ENCODE assay signal across 8 cellular contexts in the genomic region with DNA sequence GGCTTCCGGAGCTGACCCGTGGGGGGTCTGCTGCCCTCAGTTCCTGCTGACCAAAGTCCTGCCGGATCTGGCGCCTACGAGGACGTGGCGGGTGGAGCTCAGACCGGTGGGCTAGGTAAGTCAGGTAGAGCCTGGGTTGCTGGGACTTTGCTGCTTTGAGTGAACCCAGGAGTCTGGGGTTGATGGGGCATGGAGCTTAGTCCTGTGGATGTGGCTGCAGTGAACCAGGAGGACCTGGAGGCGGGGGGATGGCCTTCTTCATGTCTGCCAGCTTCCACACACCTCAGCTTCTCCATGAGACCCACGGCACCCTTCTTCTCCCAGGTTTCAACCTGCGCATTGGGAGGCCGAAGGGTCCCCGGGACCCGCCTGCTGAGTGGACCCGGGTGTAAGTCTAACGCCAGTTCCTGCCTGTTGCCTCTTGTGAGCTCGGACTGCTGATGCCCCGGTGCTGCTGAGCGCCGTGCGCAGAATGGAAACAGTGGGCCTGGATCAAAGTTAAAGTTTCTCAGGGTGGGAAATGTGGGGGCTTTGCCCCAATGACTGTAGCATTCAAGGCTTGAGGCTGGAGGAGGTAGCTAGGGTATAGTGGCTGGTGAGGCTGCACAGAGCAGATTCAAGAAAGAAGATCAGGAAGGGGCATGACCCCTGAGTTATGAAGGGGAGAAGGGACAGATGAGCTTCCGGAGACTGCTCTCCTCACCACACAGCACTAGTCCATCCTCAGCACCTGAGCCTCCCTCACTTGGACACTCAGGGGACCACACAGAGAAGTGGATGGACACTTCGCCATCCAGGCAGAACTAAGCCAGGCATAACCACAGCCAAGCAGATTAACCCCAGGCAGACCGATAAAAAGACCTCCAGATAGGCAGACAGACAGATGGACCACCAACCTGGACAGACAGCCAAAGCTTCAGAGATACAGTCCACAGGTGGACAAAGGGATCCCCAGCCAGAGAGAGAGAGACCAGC. TPM values are rescaled to one million over a fixed set of nuclear protein-coding genes. Genes with fewer than 3 reads are reported as not detected.
DNase-seq lines count a peak whose midpoint lies in the region; ATAC-seq, FAIRE-seq and TF ChIP-seq lines count a peak whose summit lies in the region.

No MANE protein-coding gene starts in this region.

- H3K4me3 Mint-ChIP-seq in T-cell, result peak overlapping the region; percentile 89 to 91 (median 91)

- H3K9me3 ChIP-seq in cardiac muscle cell (ENCODE audit: low read depth), result no peaks in the 10 kb centered on the region
- no peaks in the 10 kb centered on the region for H3K9me3 ChIP-seq in left ventricle myocardium inferior (replicated peaks)
- no peaks in the 10 kb centered on the region for H3K9me3 ChIP-seq in small intestine (ENCODE audit: control insufficient read depth, low read depth)

- H3K27me3 ChIP-seq in cardiac muscle cell (no peaks in the 10 kb centered on the region), left ventricle myocardium inferior (ENCODE audit: low read depth) (no peaks in the 10 kb centered on the region), small intestine (ENCODE audit: control insufficient read depth in 2 of 2, insufficient read depth in 2 of 2, low read length in 2 of 2) (no peaks in the 10 kb centered on the region)

- 45 to 57% (median 52%) methylated on average over 23 to 24 of the region's 24 CpGs for WGBS in small intestine, 3 donors

- CTCF ChIA-PET in T-cell (lab: Charles Lee), result interaction anchor here (0.6 to 1.8 kb wide), 5 partner anchors 10 to 31 kb away, joined by 3 to 8 read pairs (median 3); partner anchors contain the start of genes IMP4 (in 1 of the 2) and PTPN18 (in 1 of the 2)

- no peak for DNase-seq in cardiac muscle cell (ENCODE audit: low read depth in 1 of 2, low spot score in 1 of 2)
- no peak for DNase-seq in Right ventricle myocardium superior
- no peak for DNase-seq in T-cell
- no peak for DNase-seq in left ventricle myocardium inferior
- DNase-seq in small intestine, result no peak
- no peak for DNase-seq in GM19239 (ENCODE audit: insufficient read length, low spot score)
- DNase-seq in T1000 (lab: John Stamatoyannopoulos, UW), result no peak
- DNase-seq in AML-193 (lab: John Stamatoyannopoulos, UW), result no peak

- POLR2A ChIA-PET in T-cell (lab: Charles Lee), result no interaction called here

- intact Hi-C loops in Right ventricle myocardium superior (cut with DNase I), result no loop called here
- intact Hi-C loops in left ventricle myocardium inferior (cut with micrococcal nuclease), result no loop called here

- H3K36me3 ChIP-seq in cardiac muscle cell (no peaks in the 10 kb centered on the region), left ventricle myocardium inferior (peaks cover 7% of the 10 kb centered on the region), small intestine (ENCODE audit: control insufficient read depth in 2 of 2, insufficient read depth in 2 of 2, low read length in 2 of 2) (peaks cover 0 to 2% of the 10 kb centered on the region in 2 donors)

- no peak for ATAC-seq in Right ventricle myocardium superior (ENCODE audit: poor library complexity)
- peak in 3 of 4 experiments; percentile 2 to 12 (median 5) for ATAC-seq in T-cell (replicated peaks in 1 of 4)

- peak overlapping the region; percentile 80 to 88 for H3K27ac Mint-ChIP-seq in T-cell

- no peak overlapping the region for H3K27ac ChIP-seq in cardiac muscle cell
- peak overlapping the region; percentile 95 for H3K27ac ChIP-seq in left ventricle myocardium inferior (replicated peaks)
- peak overlapping the region; percentile 45 to 91 for H3K27ac ChIP-seq in small intestine (ENCODE audit: low read depth in 1 of 2, low read length in 1 of 2)

- no peaks in the 10 kb centered on the region for H3K27me3 Mint-ChIP-seq in T-cell

- FAIRE-seq in small intestine (lab: Jason Lieb, UNC) (no peak), GM19239 (lab: Jason Lieb, UNC) (no peak)

- peaks cover 73 to 76% (median 75%) of the 10 kb centered on the region in 3 donors for H3K4me1 Mint-ChIP-seq in T-cell

- peaks cover 24% of the 10 kb centered on the region for H3K36me3 Mint-ChIP-seq in T-cell

- no peaks in the 10 kb centered on the region for H3K9me3 Mint-ChIP-seq in T-cell

- peak overlapping the region; percentile 69 for H3K4me3 ChIP-seq in cardiac muscle cell
- H3K4me3 ChIP-seq in left ventricle myocardium inferior, result peak overlapping the region; percentile 86
- peak overlapping the region; percentile 63 to 73 for H3K4me3 ChIP-seq in small intestine (ENCODE audit: low read depth in 1 of 2, low read length in 2 of 2)

- TF ChIP-seq CTCF in cardiac muscle cell (IDR thresholded peaks at IDR 0.05; ENCODE audit: low read depth, low read length), result no peak
- peak; percentile 20 for TF ChIP-seq CTCF in left ventricle myocardium inferior (IDR thresholded peaks at IDR 0.05; ENCODE audit: borderline replicate concordance)

- H3K4me1 ChIP-seq in cardiac muscle cell (ENCODE audit: low read depth), result no peaks in the 10 kb centered on the region
- peaks cover 37% of the 10 kb centered on the region for H3K4me1 ChIP-seq in left ventricle myocardium inferior
- H3K4me1 ChIP-seq in small intestine (ENCODE audit: control insufficient read depth in 2 of 2, insufficient read depth in 1 of 2, low read depth in 1 of 2, low read length in 1 of 2), result peaks cover 0 to 3% of the 10 kb centered on the region in 2 donors

RNA-seq across cellular contexts. Expression of gene PTPN18, which starts 17.3 kb away (rescaled TPM):
- total RNA-seq in cardiac muscle cell, result 16.7 and 36.3 TPM in 2 replicates
- polyA plus RNA-seq in cardiac muscle cell, result 27.6 and 39.1 TPM in 2 replicates
- 15.7 TPM for total RNA-seq in Right ventricle myocardium superior
- total RNA-seq in T-cell, result 10 to 100 TPM; 42.3 to 67.6 (median 58.2) TPM
- 13.9 TPM for total RNA-seq in left ventricle myocardium inferior
- polyA plus RNA-seq in small intestine, result 100 to 1,000 TPM in 1 of 3 donors, 10 to 100 TPM in 2; 58.6 to 105 (median 63.2) TPM

RNA-seq across cellular contexts. Expression of gene IMP4, which starts 30.4 kb away (rescaled TPM):
- total RNA-seq in cardiac muscle cell (91.5 and 92.4 TPM in 2 replicates), Right ventricle myocardium superior (60.2 TPM), T-cell (10 to 100 TPM; 70.7 to 93.7 (median 86.9) TPM), left ventricle myocardium inferior (57.2 TPM)
- polyA plus RNA-seq in cardiac muscle cell (65.2 and 90.1 TPM in 2 replicates), small intestine (10 to 100 TPM; 57.9 to 77.7 (median 66.5) TPM)
